In the genomic region with DNA sequence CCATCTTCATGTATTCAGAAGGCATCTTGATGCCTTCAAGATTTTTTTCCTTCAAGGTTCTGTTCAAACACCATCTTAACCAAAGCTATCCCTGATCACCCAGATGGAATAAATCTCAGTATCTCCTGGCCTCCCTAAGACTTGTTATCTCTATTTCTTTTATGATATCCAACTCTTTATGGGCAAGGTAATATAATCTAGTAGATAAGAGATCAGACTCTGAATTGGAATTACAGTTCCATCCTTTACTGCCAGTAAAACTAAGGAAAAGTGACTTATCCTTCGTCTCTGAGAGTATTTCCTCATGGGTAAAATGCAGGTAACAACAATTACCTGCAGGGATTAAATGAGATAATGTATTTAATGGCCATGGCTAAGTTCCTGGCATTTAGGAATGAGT, we compare ENCODE assay signal across 27 cellular contexts.
"Had no signal": no experiment of that assay in that cellular context is flagged by ENCODE, and none has a peak within 500 bp of the region (broad histone marks: within the 10 kb centered on the region; RNA-seq: fewer than 3 reads in every experiment).

No MANE protein-coding gene starts in this region.

- H3K27me3 ChIP-seq: stomach, suprapubic skin, testis, thyroid gland, tibial artery, tibial nerve, transverse colon, upper lobe of left lung, upper lobe of right lung, uterus, vagina had no signal

- DNase-seq: stimulated activated CD4-positive, alpha-beta T cell treated with anti-CD3 and anti-CD28 coated beads, Interleukin-2, amount 100 ng/mL, for 48 hours; stimulated activated CD4-positive, alpha-beta T cell treated with anti-CD3 and anti-CD28 coated beads, Interleukin-4, amount 100 ng/mL, for 1 hour; stimulated activated CD4-positive, alpha-beta T cell treated with anti-CD3 and anti-CD28 coated beads, Interleukin-4, amount 100 ng/mL, for 24 hours; stimulated activated CD4-positive, alpha-beta T cell treated with anti-CD3 and anti-CD28 coated beads, Interleukin-4, amount 100 ng/mL, for 4 hours; stimulated activated CD8-positive, alpha-beta memory T cell treated with anti-CD3 and anti-CD28 coated beads, Interleukin-4, amount 100 ng/mL, for 48 hours; stimulated activated naive B cell treated with anti-CD40 and anti-IgM and Interleukin-4, amounts not matched to agents 10 μg/mL and 1 μg/mL and 100 μg/mL, for 72 hours; stimulated activated naive CD4-positive, alpha-beta T cell; stimulated activated naive CD4-positive, alpha-beta T cell treated with Interleukin-2 at 50 U/mL for 16 hours; stimulated activated naive CD8-positive, alpha-beta T cell treated with anti-CD3 and anti-CD28 coated beads, Interleukin-15, amount 100 ng/mL, for 72 hours; stimulated activated naive CD8-positive, alpha-beta T cell treated with anti-CD3 and anti-CD28 coated beads, Interleukin-15, Interleukin-2, amounts not matched to agents 100 U/mL and 50 U/mL, for 24 hours; stomach; substantia nigra; testis; thyroid gland; tibial artery; transverse colon; trophoblast cell; upper lobe of left lung; upper lobe of right lung; uterus had no signal

- H3K4me1 ChIP-seq: stomach, suprapubic skin, testis, thyroid gland, tibial artery, tibial nerve, upper lobe of left lung, upper lobe of right lung, uterus, vagina had no signal

- FAIRE-seq: urothelium cell line had no signal

- H3K27ac ChIP-seq: stomach, suprapubic skin, testis, thoracic aorta, thyroid gland, tibial artery, tibial nerve, transverse colon, upper lobe of left lung, upper lobe of right lung, uterus, vagina had no signal

- H3K4me3 ChIP-seq: stomach, suprapubic skin, testis, thoracic aorta, thyroid gland, tibial artery, tibial nerve, transverse colon, upper lobe of left lung, upper lobe of right lung, uterus, vagina had no signal

- H3K9me3 ChIP-seq: stomach, suprapubic skin, testis, thoracic aorta, thyroid gland, tibial artery, tibial nerve, transverse colon, upper lobe of left lung, upper lobe of right lung, uterus, vagina had no signal

- ATAC-seq: stimulated activated effector memory CD8-positive, alpha-beta T cell treated with anti-CD3 and anti-CD28 coated beads, Interleukin-12 subunit alpha, Interleukin-12 subunit beta, amount 100 ng/mL, for 72 hours; stimulated activated memory B cell treated with anti-CD40 and anti-IgM and Interleukin-4, amounts not matched to agents 10 μg/mL and 1 μg/mL and 100 μg/mL, for 72 hours; stimulated activated naive B cell treated with anti-CD40 and anti-IgM and Interleukin-4, amounts not matched to agents 10 μg/mL and 1 μg/mL and 100 μg/mL, for 72 hours; stimulated activated naive CD8-positive, alpha-beta T cell treated with anti-CD3 and anti-CD28 coated beads, Interleukin-15, amount 100 ng/mL, for 72 hours; stimulated activated naive CD8-positive, alpha-beta T cell treated with anti-CD3 and anti-CD28 coated beads, Interleukin-15, Interleukin-2, amounts not matched to agents 100 U/mL and 50 U/mL, for 24 hours; upper lobe of right lung had no signal

- H3K36me3 ChIP-seq: stomach, suprapubic skin, thoracic aorta, thyroid gland, tibial artery, tibial nerve, transverse colon, upper lobe of left lung, upper lobe of right lung, uterus, vagina had no signal
